14 cellular contexts compared by ENCODE assay signal in the genomic region with DNA sequence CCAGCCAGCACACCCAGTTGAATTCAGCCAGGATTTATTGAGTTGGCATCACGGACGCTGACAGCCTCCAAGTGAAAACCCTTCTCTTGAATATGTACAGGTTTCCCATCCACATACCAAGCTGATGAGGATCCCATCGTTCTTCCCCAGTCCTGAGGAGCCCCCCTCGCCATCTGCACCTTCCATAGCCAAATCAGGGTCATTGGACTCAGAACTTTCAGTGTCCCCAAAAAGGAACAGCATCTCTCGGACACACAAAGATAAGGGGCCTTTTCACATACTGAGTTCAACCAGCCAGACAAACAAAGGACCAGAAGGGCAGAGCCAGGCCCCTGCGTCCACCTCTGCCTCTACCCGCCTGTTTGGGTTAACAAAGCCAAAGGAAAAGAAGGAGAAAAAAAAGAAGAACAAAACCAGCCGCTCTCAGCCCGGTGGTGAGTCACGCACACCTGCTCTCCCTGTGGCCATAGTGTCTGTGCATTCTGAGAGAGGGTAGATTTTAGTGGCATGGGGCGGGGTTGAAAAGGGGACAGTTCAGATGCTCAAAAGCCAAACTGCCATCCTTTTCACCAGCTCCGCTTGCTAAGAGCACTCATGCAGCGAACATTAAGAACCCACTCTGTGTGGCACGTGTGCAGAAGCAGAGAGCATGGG. TPM values are rescaled to one million over a fixed set of nuclear protein-coding genes. Genes with fewer than 3 reads are reported as not detected.
A peak's percentile ranks its signal among the peaks of the same experiment; 100 is the strongest.
DNase-seq lines count a peak whose midpoint lies in the region; ATAC-seq and TF ChIP-seq lines count a peak whose summit lies in the region.
"Had no signal": no experiment of that assay in that cellular context is flagged by ENCODE, and none has a peak within 500 bp of the region (broad histone marks: within the 10 kb centered on the region; RNA-seq: fewer than 3 reads in every experiment).

No MANE protein-coding gene starts in this region.

- H3K79me2 ChIP-seq in neural progenitor cell (ENCODE audit: low read depth) = no peaks in the 10 kb centered on the region
- H3K79me2 ChIP-seq: parathyroid adenoma had no signal

- TF ChIP-seq CTCF in neural progenitor cell (IDR thresholded peaks at IDR 0.05) (no peak), chondrocyte (IDR thresholded peaks at IDR 0.05) (no peak)

- H3K36me3 Mint-ChIP-seq in activated CD4-positive, alpha-beta T cell treated with anti-CD3 and anti-CD28 coated beads for 36 hours (ENCODE audit: low read depth) = peaks cover 54% of the 10 kb centered on the region
- peaks cover 60% of the 10 kb centered on the region for H3K36me3 Mint-ChIP-seq in neural progenitor cell
- peaks cover 41% of the 10 kb centered on the region for H3K36me3 Mint-ChIP-seq in chondrocyte (ENCODE audit: low read depth)

- H3K27ac ChIP-seq in neural progenitor cell = peak overlapping the region; percentile 20
- H3K27ac ChIP-seq: parathyroid adenoma had no signal

- peak overlapping the region; percentile 2 for H3K27ac Mint-ChIP-seq in activated CD4-positive, alpha-beta T cell treated with anti-CD3 and anti-CD28 coated beads for 36 hours
- H3K27ac Mint-ChIP-seq in neural progenitor cell (peak overlapping the region; percentile 72), chondrocyte (ENCODE audit: unreplicated experiment) (no peak overlapping the region)

- no peak overlapping the region for H2AFZ ChIP-seq in neural progenitor cell (replicated peaks)
- H2AFZ ChIP-seq: parathyroid adenoma had no signal

- intact Hi-C loops in activated CD4-positive, alpha-beta T cell treated with anti-CD3 and anti-CD28 coated beads for 36 hours (cut with DNase I, micrococcal nuclease) = no loop called here

- H4K20me1 ChIP-seq in neural progenitor cell (ENCODE audit: low read depth) = no peaks in the 10 kb centered on the region

- CTCF ChIA-PET in activated CD4-positive, alpha-beta T cell treated with anti-CD3 and anti-CD28 coated beads for 36 hours (lab: Charles Lee) = interaction anchor here (1.0 kb wide), 1 partner anchor 111 kb away, joined by 3 read pairs; no protein-coding TSS in a partner anchor

- no peak overlapping the region for H3K4me3 Mint-ChIP-seq in activated CD4-positive, alpha-beta T cell treated with anti-CD3 and anti-CD28 coated beads for 36 hours
- H3K4me3 Mint-ChIP-seq in neural progenitor cell = no peak overlapping the region
- no peak overlapping the region for H3K4me3 Mint-ChIP-seq in chondrocyte (ENCODE audit: unreplicated experiment)
- H3K4me3 Mint-ChIP-seq: memory B cell had no signal

- H3K4me2 ChIP-seq in neural progenitor cell = no peak overlapping the region

- H3K9me3 ChIP-seq in neural progenitor cell (ENCODE audit: low read depth) = no peaks in the 10 kb centered on the region
- H3K9me3 ChIP-seq: tibial nerve had no signal

- H3K4me1 Mint-ChIP-seq in activated CD4-positive, alpha-beta T cell treated with anti-CD3 and anti-CD28 coated beads for 36 hours = no peaks in the 10 kb centered on the region
- H3K4me1 Mint-ChIP-seq in neural progenitor cell (peaks cover 68% of the 10 kb centered on the region), chondrocyte (ENCODE audit: low read depth) (peaks cover 21% of the 10 kb centered on the region)
- H3K4me1 Mint-ChIP-seq: memory B cell had no signal

- H3K27me3 Mint-ChIP-seq in activated CD4-positive, alpha-beta T cell treated with anti-CD3 and anti-CD28 coated beads for 36 hours = no peaks in the 10 kb centered on the region
- H3K27me3 Mint-ChIP-seq in neural progenitor cell (ENCODE audit: insufficient read depth, low read depth) (peaks cover 4% of the 10 kb centered on the region), chondrocyte (ENCODE audit: low read depth) (no peaks in the 10 kb centered on the region)
- H3K27me3 Mint-ChIP-seq: memory B cell had no signal

- ATAC-seq in activated CD4-positive, alpha-beta T cell treated with anti-CD3 and anti-CD28 coated beads for 36 hours = peak; percentile 49

- H3F3A ChIP-seq in neural progenitor cell (ENCODE audit: low read depth) = no peaks in the 10 kb centered on the region

- no peaks in the 10 kb centered on the region for H3K27me3 ChIP-seq in neural progenitor cell
- H3K27me3 ChIP-seq: tibial nerve had no signal

- no peak for DNase-seq in activated CD4-positive, alpha-beta T cell treated with anti-CD3 and anti-CD28 coated beads for 36 hours
- no peak for DNase-seq in activated CD4-positive, alpha-beta T cell treated with anti-CD3 and anti-CD28 coated beads, Interleukin-2, amount 50 U/mL, for 48 hours
- DNase-seq in DMS53 treated with DMSO at 0.1 percent for 48 hours (lab: John Stamatoyannopoulos, UW; ENCODE audit: unreplicated experiment) (peak; percentile 26), SHP77 treated with DMSO at 0.1 percent for 48 hours (lab: John Stamatoyannopoulos, UW) (peak; percentile 26), neural progenitor cell (ENCODE audit: low spot score) (no peak), chondrocyte (ENCODE audit: low spot score) (no peak), AG20443 (ENCODE audit: low spot score) (no peak)
- DNase-seq in effector CD4-positive, alpha-beta T cell = no peak
- DNase-seq: ACHN, Calu3, NCI-H1105 had no signal

- H3K4me3 ChIP-seq in neural progenitor cell = no peak overlapping the region
- H3K4me3 ChIP-seq: tibial nerve had no signal

- H3K9me3 Mint-ChIP-seq in activated CD4-positive, alpha-beta T cell treated with anti-CD3 and anti-CD28 coated beads for 36 hours (ENCODE audit: low read depth) = no peaks in the 10 kb centered on the region
- H3K9me3 Mint-ChIP-seq in neural progenitor cell (no peaks in the 10 kb centered on the region), chondrocyte (ENCODE audit: low read depth) (no peaks in the 10 kb centered on the region)
- H3K9me3 Mint-ChIP-seq: memory B cell had no signal

- H3K4me1 ChIP-seq in neural progenitor cell = peaks cover 2% of the 10 kb centered on the region
- H3K4me1 ChIP-seq: parathyroid adenoma had no signal

- POLR2A ChIA-PET in activated CD4-positive, alpha-beta T cell treated with anti-CD3 and anti-CD28 coated beads for 36 hours (lab: Charles Lee) = no interaction called here

- H3K9ac ChIP-seq in neural progenitor cell = no peak overlapping the region
- H3K9ac ChIP-seq: parathyroid adenoma had no signal

- H3K36me3 ChIP-seq in neural progenitor cell = peaks cover 15% of the 10 kb centered on the region

RNA-seq across cellular contexts. Expression of a gene that starts 51.2 kb away (rescaled TPM):
- 1 to 10 TPM; 4.9 to 5.2 TPM for total RNA-seq in activated CD4-positive, alpha-beta T cell treated with anti-CD3 and anti-CD28 coated beads for 36 hours
- 12.1 and 25.3 TPM in 2 replicates for total RNA-seq in neural progenitor cell (ENCODE audit: low replicate concordance)
- 3.4 to 3.8 TPM (median 3.4 TPM) in 3 replicates for total RNA-seq in chondrocyte

Comparison
In these comparisons a context has a peak if more than half of its experiments do, and no peak if none do; other contexts are left out.
1. DNase-seq: peak in DMS53 treated with DMSO at 0.1 percent for 48 hours (single experiment) and SHP77 treated with DMSO at 0.1 percent for 48 hours (single experiment); none in activated CD4-positive, alpha-beta T cell treated with anti-CD3 and anti-CD28 coated beads for 36 hours (single experiment), activated CD4-positive, alpha-beta T cell treated with anti-CD3 and anti-CD28 coated beads, Interleukin-2, amount 50 U/mL, for 48 hours (0 of 2), neural progenitor cell (single experiment), effector CD4-positive, alpha-beta T cell (single experiment), chondrocyte (single experiment) and AG20443 (single experiment).